In the genomic region with DNA sequence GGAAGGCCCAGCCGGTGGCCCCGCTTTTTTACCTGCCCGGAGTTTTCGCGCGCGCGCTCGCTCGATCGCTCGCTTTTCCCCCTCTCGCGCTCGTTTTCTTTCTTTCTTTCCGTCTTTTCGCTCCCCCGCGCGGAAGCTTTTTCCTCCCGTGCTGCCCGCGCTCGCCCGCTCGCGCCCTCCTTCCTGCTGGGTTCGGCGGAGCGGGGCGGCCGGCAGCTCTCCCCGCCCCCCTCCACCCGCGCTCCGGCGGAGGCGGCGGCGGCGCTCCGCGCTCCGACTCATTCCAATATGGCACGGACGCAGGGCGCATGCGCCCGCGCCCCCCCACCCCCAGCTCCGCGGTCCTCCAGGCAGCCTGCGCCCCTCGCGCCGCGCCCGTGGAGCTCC, we compare ENCODE assay signal across 8 cellular contexts. TPM values are rescaled to one million over a fixed set of nuclear protein-coding genes. Genes with fewer than 3 reads are reported as not detected.
A peak's percentile ranks its signal among the peaks of the same experiment; 100 is the strongest.
DNase-seq lines count a peak whose midpoint lies in the region; ATAC-seq, FAIRE-seq and TF ChIP-seq lines count a peak whose summit lies in the region.

Gene SFMBT1, minus strand, starts transcription at position 290 of the 387 bp plus-strand sequence. CDS start 76,945 bp downstream, outside the sequence.

- intact Hi-C loops in right cardiac atrium (cut with DNase I): no loop called here

- ATAC-seq in GM19438 (IDR thresholded peaks at IDR 0.05; ENCODE audit: low read depth, unreplicated experiment) (peak; percentile 44), right cardiac atrium (peak; percentile 77 to 82)

- H3K9ac ChIP-seq in SU-DHL-6 (ENCODE audit: low read length): peak within 1 kb of the TSS; percentile 91

- peaks cover 27% of the 10 kb centered on the region for H3F3A ChIP-seq in SU-DHL-6 (ENCODE audit: insufficient read depth)

- no peaks in the 10 kb centered on the region for H3K36me3 ChIP-seq in SU-DHL-6 (ENCODE audit: low read length)

- H3K27ac ChIP-seq in HL-60 (replicated peaks) (peak within 1 kb of the TSS; percentile 91), SU-DHL-6 (ENCODE audit: low read depth, low read length) (peak within 1 kb of the TSS; percentile 73), right cardiac atrium (ENCODE audit: low read length) (peak within 1 kb of the TSS; percentile 90)

- no peaks in the 10 kb centered on the region for H3K9me2 ChIP-seq in SU-DHL-6 (replicated peaks; ENCODE audit: insufficient read depth, low read length)

- H3K27me3 ChIP-seq in HL-60 (ENCODE audit: insufficient read depth, poor library complexity, severe bottlenecking) (no peaks in the 10 kb centered on the region), SU-DHL-6 (ENCODE audit: low read length) (no peaks in the 10 kb centered on the region), right cardiac atrium (ENCODE audit: control insufficient read depth, insufficient read depth) (no peaks in the 10 kb centered on the region)

- H3K9me3 ChIP-seq in SU-DHL-6 (ENCODE audit: insufficient read depth, low read length): no peaks in the 10 kb centered on the region
- no peaks in the 10 kb centered on the region for H3K9me3 ChIP-seq in right cardiac atrium (ENCODE audit: control insufficient read depth, low read length)

- peaks cover 35% of the 10 kb centered on the region for H3K79me2 ChIP-seq in SU-DHL-6 (ENCODE audit: insufficient read depth, low read length)

- DNase-seq in COLO668 (lab: John Stamatoyannopoulos, UW; ENCODE audit: unreplicated experiment) (peak; percentile 75), HL-60 (ENCODE audit: low read depth in 1 of 2, low spot score in 1 of 2) (peak; percentile 37 to 58), amniotic stem cell (lab: John Stamatoyannopoulos, UW) (peak; percentile 17), right cardiac atrium (peak; percentile 75 to 90 (median 89)), putamen (ENCODE audit: low spot score) (peak; percentile 79), urothelium cell line (ENCODE audit: low spot score) (peak; percentile 91)

- peak within 1 kb of the TSS; percentile 80 for H2AFZ ChIP-seq in SU-DHL-6 (ENCODE audit: low read depth, low read length, severe bottlenecking)

- H3K4me2 ChIP-seq in SU-DHL-6 (ENCODE audit: low read depth, low read length, poor library complexity, severe bottlenecking): peak within 1 kb of the TSS; percentile 80

- FAIRE-seq in urothelium cell line (lab: Jason Lieb, UNC): no peak

- H3K4me3 ChIP-seq in HL-60 (replicated peaks; ENCODE audit: insufficient read depth, low read length) (peak within 1 kb of the TSS; percentile 67), SU-DHL-6 (ENCODE audit: insufficient read depth, low read length, poor library complexity, severe bottlenecking) (peak within 1 kb of the TSS; percentile 91), right cardiac atrium (ENCODE audit: low read length) (peak within 1 kb of the TSS; percentile 90)

- TF ChIP-seq CTCF in HL-60 (IDR thresholded peaks at IDR 0.05; ENCODE audit: insufficient read depth, low read length): no peak
- TF ChIP-seq CTCF in SU-DHL-6 (IDR thresholded peaks at IDR 0.05; ENCODE audit: insufficient read depth, low read length, poor library complexity, severe bottlenecking): no peak

- under 1% methylated on average over 58 of the region's 58 CpGs for WGBS in right cardiac atrium

- H3K4me1 ChIP-seq in right cardiac atrium (ENCODE audit: control insufficient read depth, insufficient read depth, low read length): peaks cover 5% of the 10 kb centered on the region

- peaks cover 23% of the 10 kb centered on the region; the same call in 1 of the 2 replicates for H4K20me1 ChIP-seq in SU-DHL-6 (ENCODE audit: low read depth, low read length)

RNA-seq across cellular contexts. Expression of gene SFMBT1, which starts in this region (rescaled TPM):
- total RNA-seq in right cardiac atrium: 10 to 100 TPM; 12.3 to 19.3 (median 16.0) TPM
- 3.8 TPM for polyA plus RNA-seq in right cardiac atrium

Comparison
In these comparisons a context has a peak if more than half of its experiments do, and no peak if none do; other contexts are left out.
1. Peak in every context shown above with its lines: DNase-seq, ATAC-seq, H3K4me3 ChIP-seq and H3K27ac ChIP-seq.
2. DNase-seq: peak in every context shown above with its lines; median percentile 91 in urothelium cell line; 89 in right cardiac atrium; 79 in putamen; 75 in COLO668; 48 in HL-60; 17 in amniotic stem cell.